In the genomic region with DNA sequence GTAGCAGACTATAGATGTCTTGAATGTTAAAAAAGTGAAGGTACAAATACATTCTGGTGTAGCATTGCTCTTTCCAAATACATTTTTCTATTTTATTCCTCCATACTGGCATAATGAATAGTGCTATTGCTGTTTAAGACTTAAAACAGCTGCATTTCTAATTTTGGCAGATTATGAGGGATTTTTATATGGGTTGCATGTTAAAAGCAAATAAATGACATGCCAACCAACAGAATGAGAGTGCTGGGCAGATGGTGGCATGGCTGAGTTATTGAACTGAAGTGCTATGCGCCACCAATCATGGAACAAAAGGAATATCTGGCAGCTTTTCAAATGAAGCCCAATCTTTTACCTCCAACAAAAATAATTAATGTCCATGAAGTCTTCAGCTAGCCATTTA, we compare ENCODE assay signal across 19 cellular contexts.
DNase-seq lines count a peak whose midpoint lies in the region; ATAC-seq lines count a peak whose summit lies in the region.
"Had no signal": no experiment of that assay in that cellular context is flagged by ENCODE, and none has a peak within 500 bp of the region (broad histone marks: within the 10 kb centered on the region; RNA-seq: fewer than 3 reads in every experiment).

No MANE protein-coding gene starts in this region.

- no peak overlapping the region for H3K27ac Mint-ChIP-seq in activated T-cell treated with anti-CD3 and anti-CD28 coated beads, Interleukin-2, amount 50 U/mL, for 72 hours
- H3K27ac Mint-ChIP-seq: activated CD8-positive, alpha-beta T cell treated with anti-CD3 and anti-CD28 coated beads for 36 hours; CD8-positive, alpha-beta memory T cell; memory B cell had no signal

- H3K27me3 Mint-ChIP-seq in activated T-cell treated with anti-CD3 and anti-CD28 coated beads, Interleukin-2, amount 50 U/mL, for 72 hours (ENCODE audit: low read depth) = no peaks in the 10 kb centered on the region
- H3K27me3 Mint-ChIP-seq in activated T-cell treated with anti-CD3 and anti-CD28 coated beads, Interleukin-2, amount 50 U/mL, for 4 hours (ENCODE audit: low read depth) = no peaks in the 10 kb centered on the region
- H3K27me3 Mint-ChIP-seq: activated CD8-positive, alpha-beta T cell treated with anti-CD3 and anti-CD28 coated beads for 36 hours; CD8-positive, alpha-beta memory T cell; memory B cell had no signal

- no peak overlapping the region for H3K4me3 Mint-ChIP-seq in activated T-cell treated with anti-CD3 and anti-CD28 coated beads, Interleukin-2, amount 50 U/mL, for 72 hours
- no peak overlapping the region for H3K4me3 Mint-ChIP-seq in activated T-cell treated with anti-CD3 and anti-CD28 coated beads, Interleukin-2, amount 50 U/mL, for 4 hours
- H3K4me3 Mint-ChIP-seq: activated CD8-positive, alpha-beta T cell treated with anti-CD3 and anti-CD28 coated beads for 36 hours; CD8-positive, alpha-beta memory T cell; memory B cell had no signal

- DNase-seq in NCI-H2227 (lab: John Stamatoyannopoulos, UW; ENCODE audit: unreplicated experiment) = peak; percentile 6
- no peak for DNase-seq in NCI-H2227 treated with DMSO at 0.1 percent for 48 hours (lab: John Stamatoyannopoulos, UW)
- DNase-seq in NCI-H2107 (lab: John Stamatoyannopoulos, UW) = peak; percentile 51
- peak; percentile 89 for DNase-seq in NCI-H748 (lab: John Stamatoyannopoulos, UW; ENCODE audit: unreplicated experiment)
- DNase-seq in activated T-cell treated with anti-CD3 and anti-CD28 coated beads, Interleukin-2, amount 50 U/mL, for 72 hours = no peak
- DNase-seq in activated T-cell treated with anti-CD3 and anti-CD28 coated beads, Interleukin-2, amount 50 U/mL, for 4 hours = no peak
- no peak for DNase-seq in effector CD4-positive, alpha-beta T cell
- DNase-seq: activated CD4-positive, CD25-positive, alpha-beta regulatory T cell treated with anti-CD3 and anti-CD28 coated beads, Interleukin-2, amount 50 U/mL, for 72 hours; activated CD8-positive, alpha-beta T cell treated with anti-CD3 and anti-CD28 coated beads for 36 hours; activated T-cell treated with anti-CD3 and anti-CD28 coated beads for 4 hours; CD8-positive, alpha-beta memory T cell; DND-41; heart right ventricle; NCI-H226; Peyer's patch; psoas muscle; transverse colon had no signal

- no peaks in the 10 kb centered on the region for H3K4me1 Mint-ChIP-seq in activated T-cell treated with anti-CD3 and anti-CD28 coated beads, Interleukin-2, amount 50 U/mL, for 72 hours (ENCODE audit: low read depth)
- no peaks in the 10 kb centered on the region for H3K4me1 Mint-ChIP-seq in activated T-cell treated with anti-CD3 and anti-CD28 coated beads, Interleukin-2, amount 50 U/mL, for 4 hours (ENCODE audit: low read depth)
- H3K4me1 Mint-ChIP-seq: CD8-positive, alpha-beta memory T cell; memory B cell had no signal

- no peak for ATAC-seq in GM18868 (IDR thresholded peaks at IDR 0.05; ENCODE audit: unreplicated experiment)
- no peak for ATAC-seq in activated T-cell treated with anti-CD3 and anti-CD28 coated beads, Interleukin-2, amount 50 U/mL, for 72 hours (replicated peaks in 1 of 2)
- ATAC-seq in activated T-cell treated with anti-CD3 and anti-CD28 coated beads, Interleukin-2, amount 50 U/mL, for 4 hours = no peak
- ATAC-seq: activated CD8-positive, alpha-beta T cell treated with anti-CD3 and anti-CD28 coated beads for 36 hours; heart right ventricle; psoas muscle had no signal

- peaks cover 4 to 7% of the 10 kb centered on the region in 2 donors for H3K9me3 Mint-ChIP-seq in activated T-cell treated with anti-CD3 and anti-CD28 coated beads, Interleukin-2, amount 50 U/mL, for 72 hours
- H3K9me3 Mint-ChIP-seq in activated T-cell treated with anti-CD3 and anti-CD28 coated beads, Interleukin-2, amount 50 U/mL, for 4 hours = peaks cover 7% of the 10 kb centered on the region
- H3K9me3 Mint-ChIP-seq: memory B cell had no signal

- H3K36me3 Mint-ChIP-seq in activated T-cell treated with anti-CD3 and anti-CD28 coated beads, Interleukin-2, amount 50 U/mL, for 72 hours (ENCODE audit: insufficient read depth in 2 of 2) = no peaks in the 10 kb centered on the region
- H3K36me3 Mint-ChIP-seq in activated T-cell treated with anti-CD3 and anti-CD28 coated beads, Interleukin-2, amount 50 U/mL, for 4 hours (ENCODE audit: insufficient read depth) = no peaks in the 10 kb centered on the region
- H3K36me3 Mint-ChIP-seq: CD8-positive, alpha-beta memory T cell had no signal

Comparison
In these comparisons a context has a peak if more than half of its experiments do, and no peak if none do; other contexts are left out.
1. DNase-seq: peak in NCI-H2227 (single experiment), NCI-H2107 (single experiment) and NCI-H748 (single experiment); none in NCI-H2227 treated with DMSO at 0.1 percent for 48 hours (single experiment), activated T-cell treated with anti-CD3 and anti-CD28 coated beads, Interleukin-2, amount 50 U/mL, for 72 hours (0 of 2), activated T-cell treated with anti-CD3 and anti-CD28 coated beads, Interleukin-2, amount 50 U/mL, for 4 hours (single experiment) and effector CD4-positive, alpha-beta T cell (single experiment).